Comparison of ENCODE assay signal across 3 cellular contexts in the genomic region with DNA sequence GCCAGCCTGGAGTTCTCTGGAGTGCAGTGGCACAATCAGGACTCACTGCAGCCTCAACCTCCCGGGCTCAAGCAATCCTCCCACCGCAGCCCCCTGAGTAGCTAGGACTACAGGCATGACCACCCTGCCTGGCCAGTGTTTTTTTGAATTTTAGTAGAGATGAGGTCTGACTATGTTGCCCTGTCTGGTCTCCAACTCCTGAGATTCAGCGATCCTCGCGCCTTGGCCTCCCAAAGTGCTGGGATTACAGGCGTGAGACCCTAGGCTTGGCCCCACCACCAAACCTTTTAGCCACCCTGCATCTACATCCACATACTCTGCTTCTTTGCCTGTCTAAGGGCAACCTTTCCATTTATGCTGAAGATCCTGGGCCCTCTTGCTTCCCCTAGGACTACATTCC.
TF ChIP-seq lines count a peak whose summit lies in the region.

No MANE protein-coding gene starts in this region.

TF ChIP-seq in SK-N-SH, 30 proteins besides CTCF, POLR2A, EP300 and RAD21:
- TF ChIP-seq USF1 (IDR thresholded peaks at IDR 0.05; ENCODE audit: borderline replicate concordance, low read depth) = no peak
- TF ChIP-seq YY1 (IDR thresholded peaks at IDR 0.05; ENCODE audit: low read depth) = no peak
- no peak for TF ChIP-seq RCOR1 (IDR thresholded peaks at IDR 0.05; ENCODE audit: low read length)
- TF ChIP-seq SIN3A (IDR thresholded peaks at IDR 0.05; ENCODE audit: borderline replicate concordance, low read depth, low read length) = no peak
- TF ChIP-seq POLR2AphosphoS5 (IDR thresholded peaks at IDR 0.05; ENCODE audit: low read depth, low read length) = no peak
- TF ChIP-seq, protein P1, sequence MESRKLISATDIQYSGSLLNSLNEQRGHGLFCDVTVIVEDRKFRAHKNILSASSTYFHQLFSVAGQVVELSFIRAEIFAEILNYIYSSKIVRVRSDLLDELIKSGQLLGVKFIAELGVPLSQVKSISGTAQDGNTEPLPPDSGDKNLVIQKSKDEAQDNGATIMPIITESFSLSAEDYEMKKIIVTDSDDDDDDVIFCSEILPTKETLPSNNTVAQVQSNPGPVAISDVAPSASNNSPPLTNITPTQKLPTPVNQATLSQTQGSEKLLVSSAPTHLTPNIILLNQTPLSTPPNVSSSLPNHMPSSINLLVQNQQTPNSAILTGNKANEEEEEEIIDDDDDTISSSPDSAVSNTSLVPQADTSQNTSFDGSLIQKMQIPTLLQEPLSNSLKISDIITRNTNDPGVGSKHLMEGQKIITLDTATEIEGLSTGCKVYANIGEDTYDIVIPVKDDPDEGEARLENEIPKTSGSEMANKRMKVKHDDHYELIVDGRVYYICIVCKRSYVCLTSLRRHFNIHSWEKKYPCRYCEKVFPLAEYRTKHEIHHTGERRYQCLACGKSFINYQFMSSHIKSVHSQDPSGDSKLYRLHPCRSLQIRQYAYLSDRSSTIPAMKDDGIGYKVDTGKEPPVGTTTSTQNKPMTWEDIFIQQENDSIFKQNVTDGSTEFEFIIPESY (IDR thresholded peaks at IDR 0.05; ENCODE audit: borderline replicate concordance, low read depth) = no peak
- no peak for TF ChIP-seq MXI1 (IDR thresholded peaks at IDR 0.05; ENCODE audit: low read depth, low read length)
- TF ChIP-seq FOXJ3 (CRISPR knock-in tag; IDR thresholded peaks at IDR 0.05) = no peak
- no peak for TF ChIP-seq ELF1 (IDR thresholded peaks at IDR 0.05)
- TF ChIP-seq NFIC (IDR thresholded peaks at IDR 0.05; ENCODE audit: borderline replicate concordance) = no peak
- TF ChIP-seq FOXM1 (IDR thresholded peaks at IDR 0.05; ENCODE audit: low read depth) = no peak
- no peak for TF ChIP-seq REST (IDR thresholded peaks at IDR 0.05; ENCODE audit: low read depth, low read length)
TF ChIP-seq in SK-N-SH: peak in this region for 0.

TF ChIP-seq in SK-N-SH treated with all-trans-retinoic acid at 6 μM for 48 hours, 23 proteins besides CTCF, POLR2A, EP300 and RAD21:
- TF ChIP-seq SNAI2 (CRISPR knock-in tag; IDR thresholded peaks at IDR 0.05) (no peak), ZC3H10 (CRISPR knock-in tag; IDR thresholded peaks at IDR 0.05) (no peak), ARNTL (CRISPR knock-in tag; IDR thresholded peaks at IDR 0.05; ENCODE audit: borderline replicate concordance, low read depth) (no peak), ZNF70 (CRISPR knock-in tag; IDR thresholded peaks at IDR 0.05) (no peak), ESRRG (CRISPR knock-in tag; IDR thresholded peaks at IDR 0.05) (no peak), RARB (CRISPR knock-in tag; IDR thresholded peaks at IDR 0.05) (no peak)

TF ChIP-seq in WTC11, 78 proteins besides CTCF, POLR2A, EP300 and RAD21:
- peak; percentile 81 for TF ChIP-seq ZNF121 (CRISPR knock-in tag; IDR thresholded peaks at IDR 0.05)
- no peak for TF ChIP-seq MXD4 (CRISPR knock-in tag; IDR thresholded peaks at IDR 0.05; ENCODE audit: borderline replicate concordance)
